ENCODE assay signal across 2 cellular contexts in the genomic region with DNA sequence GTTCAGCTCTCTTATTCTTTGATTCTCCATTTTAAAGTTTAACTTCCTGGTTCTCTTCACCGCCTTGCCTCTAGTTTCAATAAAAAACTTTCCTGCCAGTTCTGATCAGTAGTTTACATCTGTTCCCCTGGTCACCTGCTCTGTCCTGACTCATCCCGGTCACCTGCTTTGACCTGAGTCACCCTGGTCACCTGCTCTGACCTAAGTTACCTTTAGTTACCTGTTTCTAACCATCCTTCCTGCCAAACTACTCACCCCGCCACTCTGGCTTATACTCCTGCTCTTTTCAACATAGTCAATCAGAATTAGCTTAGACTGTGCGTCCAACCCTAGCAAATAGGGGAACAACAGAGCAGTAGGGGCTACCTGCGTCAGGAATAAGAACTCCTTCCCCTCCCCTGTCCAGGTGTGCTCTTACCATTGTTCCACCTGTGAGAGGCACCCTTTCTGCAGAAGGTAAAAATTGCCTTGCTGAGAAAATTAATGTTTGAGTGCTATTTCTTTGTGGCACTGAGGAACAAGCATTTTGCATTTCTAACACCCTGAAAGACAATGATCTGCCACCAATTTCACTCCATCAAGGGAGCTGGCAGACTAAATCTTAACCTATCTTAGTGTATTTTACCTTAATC.
A peak's percentile ranks its signal among the peaks of the same experiment; 100 is the strongest.
TF ChIP-seq lines count a peak whose summit lies in the region.

No MANE protein-coding gene starts in this region.

TF ChIP-seq in HEK293, 187 proteins besides CTCF, POLR2A, EP300 and RAD21:
- TF ChIP-seq, protein P1, sequence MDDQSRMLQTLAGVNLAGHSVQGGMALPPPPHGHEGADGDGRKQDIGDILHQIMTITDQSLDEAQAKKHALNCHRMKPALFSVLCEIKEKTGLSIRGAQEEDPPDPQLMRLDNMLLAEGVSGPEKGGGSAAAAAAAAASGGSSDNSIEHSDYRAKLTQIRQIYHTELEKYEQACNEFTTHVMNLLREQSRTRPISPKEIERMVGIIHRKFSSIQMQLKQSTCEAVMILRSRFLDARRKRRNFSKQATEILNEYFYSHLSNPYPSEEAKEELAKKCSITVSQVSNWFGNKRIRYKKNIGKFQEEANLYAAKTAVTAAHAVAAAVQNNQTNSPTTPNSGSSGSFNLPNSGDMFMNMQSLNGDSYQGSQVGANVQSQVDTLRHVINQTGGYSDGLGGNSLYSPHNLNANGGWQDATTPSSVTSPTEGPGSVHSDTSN (CRISPR knock-in tag; IDR thresholded peaks at IDR 0.05), result no peak
- TF ChIP-seq ZNF175 (tag by site-specific recombination; IDR thresholded peaks at IDR 0.05) (no peak), GFI1B (tag by site-specific recombination; IDR thresholded peaks at IDR 0.05) (no peak), WT1 (tag by site-specific recombination; IDR thresholded peaks at IDR 0.05) (no peak), TRIM28 (IDR thresholded peaks at IDR 0.05; ENCODE audit: borderline replicate concordance, low read length) (peak; percentile 78; the same call in 1 of the 2 replicates), ZNF560 (tag by site-specific recombination; IDR thresholded peaks at IDR 0.05; ENCODE audit: borderline replicate concordance) (no peak), SETDB1 (IDR thresholded peaks at IDR 0.05; ENCODE audit: insufficient read length, low read length) (peak; percentile 90), ZSCAN23 (tag by site-specific recombination; IDR thresholded peaks at IDR 0.05) (no peak), ZNF274 (IDR thresholded peaks at IDR 0.05; ENCODE audit: low read length) (no peak), ZNF274 (tag by site-specific recombination; IDR thresholded peaks at IDR 0.05; ENCODE audit: borderline replicate concordance) (no peak), OVOL3 (tag by site-specific recombination; IDR thresholded peaks at IDR 0.05) (no peak), KLF1 (tag by site-specific recombination; IDR thresholded peaks at IDR 0.05) (no peak), ZNF561 (tag by site-specific recombination; IDR thresholded peaks at IDR 0.05; ENCODE audit: borderline replicate concordance) (peak; percentile 99), ZNF202 (tag by site-specific recombination; IDR thresholded peaks at IDR 0.05; ENCODE audit: borderline replicate concordance) (no peak)

TF ChIP-seq in K562, 482 proteins besides CTCF, POLR2A, EP300 and RAD21 (continued from another document):
- TF ChIP-seq, protein P2, sequence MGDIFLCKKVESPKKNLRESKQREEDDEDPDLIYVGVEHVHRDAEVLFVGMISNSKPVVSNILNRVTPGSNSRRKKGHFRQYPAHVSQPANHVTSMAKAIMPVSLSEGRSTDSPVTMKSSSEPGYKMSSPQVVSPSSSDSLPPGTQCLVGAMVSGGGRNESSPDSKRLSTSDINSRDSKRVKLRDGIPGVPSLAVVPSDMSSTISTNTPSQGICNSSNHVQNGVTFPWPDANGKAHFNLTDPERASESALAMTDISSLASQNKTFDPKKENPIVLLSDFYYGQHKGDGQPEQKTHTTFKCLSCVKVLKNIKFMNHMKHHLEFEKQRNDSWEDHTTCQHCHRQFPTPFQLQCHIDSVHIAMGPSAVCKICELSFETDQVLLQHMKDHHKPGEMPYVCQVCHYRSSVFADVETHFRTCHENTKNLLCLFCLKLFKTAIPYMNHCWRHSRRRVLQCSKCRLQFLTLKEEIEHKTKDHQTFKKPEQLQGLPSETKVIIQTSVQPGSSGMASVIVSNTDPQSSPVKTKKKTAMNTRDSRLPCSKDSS (IDR thresholded peaks at IDR 0.05; ENCODE audit: low read depth, partially characterized antibody), result peak; percentile 96
- TF ChIP-seq SAFB (IDR thresholded peaks at IDR 0.05; ENCODE audit: borderline replicate concordance, low read depth, low read length) (no peak), NEUROD1 (IDR thresholded peaks at IDR 0.05; ENCODE audit: borderline replicate concordance, low read depth, low read length, partially characterized antibody) (no peak), SETDB1 (IDR thresholded peaks at IDR 0.05; ENCODE audit: low read length) (no peak), CBFB (CRISPR knock-in tag; IDR thresholded peaks at IDR 0.05) (no peak), MAZ (CRISPR knock-in tag; conservative IDR thresholded peaks at IDR 0.05 in 1 of 2, IDR thresholded peaks at IDR 0.05 in 1 of 2) (no peak), TRIM28 (IDR thresholded peaks at IDR 0.05) (peak; percentile 86), SP1 (CRISPR knock-in tag; IDR thresholded peaks at IDR 0.05) (no peak)
- TF ChIP-seq, protein P3, sequence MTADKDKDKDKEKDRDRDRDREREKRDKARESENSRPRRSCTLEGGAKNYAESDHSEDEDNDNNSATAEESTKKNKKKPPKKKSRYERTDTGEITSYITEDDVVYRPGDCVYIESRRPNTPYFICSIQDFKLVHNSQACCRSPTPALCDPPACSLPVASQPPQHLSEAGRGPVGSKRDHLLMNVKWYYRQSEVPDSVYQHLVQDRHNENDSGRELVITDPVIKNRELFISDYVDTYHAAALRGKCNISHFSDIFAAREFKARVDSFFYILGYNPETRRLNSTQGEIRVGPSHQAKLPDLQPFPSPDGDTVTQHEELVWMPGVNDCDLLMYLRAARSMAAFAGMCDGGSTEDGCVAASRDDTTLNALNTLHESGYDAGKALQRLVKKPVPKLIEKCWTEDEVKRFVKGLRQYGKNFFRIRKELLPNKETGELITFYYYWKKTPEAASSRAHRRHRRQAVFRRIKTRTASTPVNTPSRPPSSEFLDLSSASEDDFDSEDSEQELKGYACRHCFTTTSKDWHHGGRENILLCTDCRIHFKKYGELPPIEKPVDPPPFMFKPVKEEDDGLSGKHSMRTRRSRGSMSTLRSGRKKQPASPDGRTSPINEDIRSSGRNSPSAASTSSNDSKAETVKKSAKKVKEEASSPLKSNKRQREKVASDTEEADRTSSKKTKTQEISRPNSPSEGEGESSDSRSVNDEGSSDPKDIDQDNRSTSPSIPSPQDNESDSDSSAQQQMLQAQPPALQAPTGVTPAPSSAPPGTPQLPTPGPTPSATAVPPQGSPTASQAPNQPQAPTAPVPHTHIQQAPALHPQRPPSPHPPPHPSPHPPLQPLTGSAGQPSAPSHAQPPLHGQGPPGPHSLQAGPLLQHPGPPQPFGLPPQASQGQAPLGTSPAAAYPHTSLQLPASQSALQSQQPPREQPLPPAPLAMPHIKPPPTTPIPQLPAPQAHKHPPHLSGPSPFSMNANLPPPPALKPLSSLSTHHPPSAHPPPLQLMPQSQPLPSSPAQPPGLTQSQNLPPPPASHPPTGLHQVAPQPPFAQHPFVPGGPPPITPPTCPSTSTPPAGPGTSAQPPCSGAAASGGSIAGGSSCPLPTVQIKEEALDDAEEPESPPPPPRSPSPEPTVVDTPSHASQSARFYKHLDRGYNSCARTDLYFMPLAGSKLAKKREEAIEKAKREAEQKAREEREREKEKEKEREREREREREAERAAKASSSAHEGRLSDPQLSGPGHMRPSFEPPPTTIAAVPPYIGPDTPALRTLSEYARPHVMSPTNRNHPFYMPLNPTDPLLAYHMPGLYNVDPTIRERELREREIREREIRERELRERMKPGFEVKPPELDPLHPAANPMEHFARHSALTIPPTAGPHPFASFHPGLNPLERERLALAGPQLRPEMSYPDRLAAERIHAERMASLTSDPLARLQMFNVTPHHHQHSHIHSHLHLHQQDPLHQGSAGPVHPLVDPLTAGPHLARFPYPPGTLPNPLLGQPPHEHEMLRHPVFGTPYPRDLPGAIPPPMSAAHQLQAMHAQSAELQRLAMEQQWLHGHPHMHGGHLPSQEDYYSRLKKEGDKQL (CRISPR knock-in tag; IDR thresholded peaks at IDR 0.05; ENCODE audit: borderline replicate concordance), result no peak
- TF ChIP-seq, protein P4, sequence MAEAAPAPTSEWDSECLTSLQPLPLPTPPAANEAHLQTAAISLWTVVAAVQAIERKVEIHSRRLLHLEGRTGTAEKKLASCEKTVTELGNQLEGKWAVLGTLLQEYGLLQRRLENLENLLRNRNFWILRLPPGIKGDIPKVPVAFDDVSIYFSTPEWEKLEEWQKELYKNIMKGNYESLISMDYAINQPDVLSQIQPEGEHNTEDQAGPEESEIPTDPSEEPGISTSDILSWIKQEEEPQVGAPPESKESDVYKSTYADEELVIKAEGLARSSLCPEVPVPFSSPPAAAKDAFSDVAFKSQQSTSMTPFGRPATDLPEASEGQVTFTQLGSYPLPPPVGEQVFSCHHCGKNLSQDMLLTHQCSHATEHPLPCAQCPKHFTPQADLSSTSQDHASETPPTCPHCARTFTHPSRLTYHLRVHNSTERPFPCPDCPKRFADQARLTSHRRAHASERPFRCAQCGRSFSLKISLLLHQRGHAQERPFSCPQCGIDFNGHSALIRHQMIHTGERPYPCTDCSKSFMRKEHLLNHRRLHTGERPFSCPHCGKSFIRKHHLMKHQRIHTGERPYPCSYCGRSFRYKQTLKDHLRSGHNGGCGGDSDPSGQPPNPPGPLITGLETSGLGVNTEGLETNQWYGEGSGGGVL (CRISPR knock-in tag; IDR thresholded peaks at IDR 0.05), result no peak
